Comparison of ENCODE assay signal across 15 cellular contexts in genomic region chr15:91319715-91320059, GRCh38.
"Had no signal": no experiment of that assay in that cellular context is flagged by ENCODE, and none has a peak within 500 bp of the region (broad histone marks: within the 10 kb centered on the region; RNA-seq: fewer than 3 reads in every experiment).

No MANE protein-coding gene starts in this region.

- DNase-seq: activated CD4-positive, alpha-beta T cell treated with anti-CD3 and anti-CD28 coated beads, Interleukin-2, amount 50 U/mL, for 4 hours; gastrocnemius medialis; heart right ventricle; islet precursor cell; left ventricle myocardium inferior; mesendoderm; pancreas; stimulated activated CD4-positive, alpha-beta T cell treated with anti-CD3 and anti-CD28 coated beads, Interleukin-4, amount 100 ng/mL, for 1 hour; stimulated activated CD8-positive, alpha-beta memory T cell treated with anti-CD3 and anti-CD28 coated beads, Interleukin-4, amount 100 ng/mL, for 48 hours; stimulated activated naive CD8-positive, alpha-beta T cell treated with anti-CD3 and anti-CD28 coated beads, Interleukin-15, Interleukin-2, amounts not matched to agents 100 U/mL and 50 U/mL, for 24 hours; upper lobe of left lung had no signal

- H3K27ac Mint-ChIP-seq: activated T-helper 1 cell treated with anti-CD3 and anti-CD28 coated beads, Interleukin-12 subunit alpha, Interleukin-12 subunit beta, Interleukin-2, Interleukin-4 antibody, amounts not matched to agents 30 ng/mL and 10 ng/mL and 1 ng/mL, durations not matched to agents 14 hours and 24 hours and 36 hours; neural progenitor cell had no signal

- H3K27ac ChIP-seq: gastrocnemius medialis, left ventricle myocardium inferior, neural progenitor cell, pancreas, SK-N-MC, suprapubic skin, upper lobe of left lung had no signal

- H3K27me3 ChIP-seq: gastrocnemius medialis, heart right ventricle, neural progenitor cell, pancreas, upper lobe of left lung had no signal

- ATAC-seq: gastrocnemius medialis, heart right ventricle had no signal

- H3K4me3 ChIP-seq: gastrocnemius medialis, heart right ventricle, left ventricle myocardium inferior, neural progenitor cell, pancreas, SK-N-MC, suprapubic skin, upper lobe of left lung had no signal

- H3K36me3 Mint-ChIP-seq: neural progenitor cell had no signal

- H3K36me3 ChIP-seq: gastrocnemius medialis, heart right ventricle, left ventricle myocardium inferior, neural progenitor cell, pancreas, suprapubic skin, upper lobe of left lung had no signal

- H3K9me3 Mint-ChIP-seq: neural progenitor cell had no signal

- H3K9me3 ChIP-seq: gastrocnemius medialis, pancreas, suprapubic skin, upper lobe of left lung had no signal

- H3K4me1 ChIP-seq: gastrocnemius medialis, heart right ventricle, left ventricle myocardium inferior, neural progenitor cell, suprapubic skin, upper lobe of left lung had no signal

- H3K4me3 Mint-ChIP-seq: neural progenitor cell had no signal
